10 cellular contexts compared by ENCODE assay signal in the genomic region with DNA sequence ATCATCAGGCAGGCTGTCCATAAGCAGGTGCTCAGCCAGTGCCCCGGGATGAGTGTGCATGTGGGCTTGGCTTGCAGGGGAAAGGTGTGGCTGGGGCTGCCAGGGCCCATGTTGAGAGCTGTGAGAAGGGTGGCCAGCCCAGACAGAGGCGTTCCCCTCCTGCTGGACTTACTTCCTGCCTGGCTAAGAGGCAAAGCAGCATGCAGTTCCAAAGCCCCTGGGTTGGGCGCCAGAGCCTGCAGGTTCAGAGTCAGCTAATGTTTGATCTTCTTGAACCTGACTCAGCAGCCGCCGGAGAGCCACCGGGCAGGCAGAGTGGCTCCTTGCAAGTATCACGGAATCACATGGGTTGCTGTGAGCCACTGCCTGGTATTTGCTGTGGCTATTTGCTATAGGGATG.
DNase-seq lines count a peak whose midpoint lies in the region; ATAC-seq, FAIRE-seq and TF ChIP-seq lines count a peak whose summit lies in the region.
"Had no signal": no experiment of that assay in that cellular context is flagged by ENCODE, and none has a peak within 500 bp of the region (broad histone marks: within the 10 kb centered on the region; RNA-seq: fewer than 3 reads in every experiment).

No MANE protein-coding gene starts in this region.

- H2BK20ac ChIP-seq in H1 (ENCODE audit: low read length): no peak overlapping the region; the same call in 1 of the 2 replicates

- no peak for FAIRE-seq in H1 (lab: Jason Lieb, UNC)
- FAIRE-seq: G401.6 had no signal

- H3K4me2 ChIP-seq in H1 (ENCODE audit: insufficient read depth in 1 of 2, low read depth in 2 of 2, low read length in 2 of 2): no peak overlapping the region

- H3K27ac ChIP-seq in H1 (ENCODE audit: low read depth, low read length) (no peak overlapping the region), esophagus squamous epithelium (peak overlapping the region in 2 of 4 donors; percentile 3 to 7), uterus (no peak overlapping the region)

- H2BK5ac ChIP-seq in H1 (ENCODE audit: low read depth, low read length): no peak overlapping the region

- H4K8ac ChIP-seq in H1 (ENCODE audit: extremely low read depth, insufficient read depth, low read length): no peak overlapping the region

- peak overlapping the region; percentile 58 for H4K91ac ChIP-seq in H1 (replicated peaks; ENCODE audit: insufficient read length, low read length)

- no peaks in the 10 kb centered on the region for H3K9me3 ChIP-seq in H1 (ENCODE audit: insufficient read depth in 2 of 2, low read depth in 1 of 2, low read length in 1 of 2)
- no peaks in the 10 kb centered on the region for H3K9me3 ChIP-seq in esophagus squamous epithelium
- H3K9me3 ChIP-seq in uterus: no peaks in the 10 kb centered on the region

- CTCF ChIA-PET in H1 (lab: Charles Lee; ENCODE audit: partially characterized antibody): interaction anchor here (0.6 kb wide), 1 partner anchor 77 kb away, joined by 3 read pairs; no protein-coding TSS in a partner anchor

- H3K18ac ChIP-seq in H1 (ENCODE audit: extremely low read depth, low read length): peak overlapping the region; percentile 38; the same call in 1 of the 2 replicates

- H4K5ac ChIP-seq in H1 (ENCODE audit: insufficient read length, low read depth, low read length): no peak overlapping the region

- no peak overlapping the region for H2BK120ac ChIP-seq in H1 (replicated peaks; ENCODE audit: low read depth, low read length)

- no peak overlapping the region; the same call in 1 of the 2 replicates for H2BK15ac ChIP-seq in H1 (ENCODE audit: low read length)

- no peak for TF ChIP-seq POLR2A in H1 (IDR thresholded peaks at IDR 0.05; ENCODE audit: control extremely low read depth in 1 of 2, low read depth in 2 of 2, low read length in 2 of 2)
- TF ChIP-seq POLR2A in esophagus squamous epithelium (IDR thresholded peaks at IDR 0.05): no peak
- no peak for TF ChIP-seq POLR2A in uterus (IDR thresholded peaks at IDR 0.05)

- no peak overlapping the region for H3K4ac ChIP-seq in H1 (replicated peaks; ENCODE audit: insufficient read length, low read depth, low read length)

- no peak overlapping the region for H3K9ac ChIP-seq in H1 (replicated peaks in 1 of 4; ENCODE audit: extremely low read depth in 1 of 4, low read depth in 3 of 4, low read length in 3 of 4)

- no peak overlapping the region for H3K14ac ChIP-seq in H1 (ENCODE audit: insufficient read length)

- TF ChIP-seq CTCF in H1 (IDR thresholded peaks at IDR 0.05; ENCODE audit: control extremely low read depth in 1 of 3, insufficient read depth in 1 of 3, low read depth in 1 of 3, low read length in 3 of 3) (no peak), esophagus squamous epithelium (IDR thresholded peaks at IDR 0.05) (no peak), uterus (IDR thresholded peaks at IDR 0.05) (no peak)

- H3K79me1 ChIP-seq in H1 (ENCODE audit: low read depth, low read length): no peaks in the 10 kb centered on the region

- no peak for TF ChIP-seq EP300 in H1 (IDR thresholded peaks at IDR 0.05; ENCODE audit: borderline replicate concordance in 1 of 2, low read depth in 2 of 2, low read length in 2 of 2)

- POLR2A ChIA-PET in H1 (lab: Charles Lee; ENCODE audit: partially characterized antibody): interaction anchor here (0.6 kb wide), 1 partner anchor 236 kb away, joined by 3 read pairs; no protein-coding TSS in a partner anchor

- H3K4me1 ChIP-seq in H1 (replicated peaks in 1 of 4; ENCODE audit: control insufficient read depth in 3 of 4, insufficient read depth in 4 of 4, low read length in 3 of 4): peaks cover 4 to 18% (median 8%) of the 10 kb centered on the region in 4 experiments
- peaks cover 0 to 18% (median 11%) of the 10 kb centered on the region in 3 donors for H3K4me1 ChIP-seq in esophagus squamous epithelium
- H3K4me1 ChIP-seq in uterus: peaks cover 0 to 4% of the 10 kb centered on the region in 2 donors

- H2BK12ac ChIP-seq in H1 (ENCODE audit: low read depth, low read length): no peak overlapping the region

- H3K36me3 ChIP-seq in H1 (ENCODE audit: control insufficient read depth in 2 of 4, insufficient read depth in 4 of 4, low read length in 3 of 4): no peaks in the 10 kb centered on the region
- H3K36me3 ChIP-seq in esophagus squamous epithelium: no peaks in the 10 kb centered on the region
- no peaks in the 10 kb centered on the region for H3K36me3 ChIP-seq in uterus

- ATAC-seq in HG02852 (IDR thresholded peaks at IDR 0.05; ENCODE audit: unreplicated experiment): no peak

- H3K56ac ChIP-seq in H1 (replicated peaks; ENCODE audit: insufficient read length, low read depth, low read length): no peak overlapping the region

- H2AFZ ChIP-seq in H1 (ENCODE audit: low read length): peak overlapping the region; percentile 73

- H3K79me2 ChIP-seq in H1 (ENCODE audit: control insufficient read depth in 1 of 2, insufficient read depth in 2 of 2, low read length in 2 of 2): no peaks in the 10 kb centered on the region

- WGBS in H1 (ENCODE audit: extremely low coverage in 1 of 2, insufficient coverage in 1 of 2, insufficient read length in 1 of 2, insufficient replicate concordance in 2 of 2, low coverage in 1 of 2, low lambda C conversion rate in 2 of 2, missing lambda C conversion rate in 1 of 2), 2 experiments: 81% methylated on average over 7 of the region's 7 CpGs; no CpG with 5 or more reads in 1 of the 2 experiments
- 26 to 41% methylated on average over 3 to 5 of the region's 7 CpGs for WGBS in esophagus squamous epithelium, 2 donors

- TF ChIP-seq RAD21 in H1 (IDR thresholded peaks at IDR 0.05 in 1 of 2, conservative IDR thresholded peaks at IDR 0.05 in 1 of 2; ENCODE audit: low read depth in 2 of 2, low read length in 2 of 2): peak in 1 of 2 experiments; percentile 14; a peak in 1 of 4 replicates

- no peaks in the 10 kb centered on the region for H3K23me2 ChIP-seq in H1 (ENCODE audit: low read depth, low read length)

- no peak overlapping the region for H3K23ac ChIP-seq in H1 (ENCODE audit: insufficient read length)

- H3K27me3 ChIP-seq in H1 (replicated peaks in 1 of 4; ENCODE audit: control insufficient read depth in 3 of 4, extremely low read depth in 1 of 4, insufficient read depth in 3 of 4, low read length in 3 of 4): no peaks in the 10 kb centered on the region
- peaks cover 0 to 21% (median 0%) of the 10 kb centered on the region in 4 donors for H3K27me3 ChIP-seq in esophagus squamous epithelium
- no peaks in the 10 kb centered on the region for H3K27me3 ChIP-seq in uterus

- DNase-seq in HPDE6-E6E7 (ENCODE audit: extremely low spot score) (peak; percentile 36), NCI-H510A treated with DMSO at 0.1 percent for 48 hours (lab: John Stamatoyannopoulos, UW) (peak; percentile 84), H1 (ENCODE audit: low read depth in 1 of 2, low spot score in 2 of 2) (no peak), renal cortical epithelial cell (ENCODE audit: low read depth) (peak; percentile 53), DMS114 treated with DMSO at 0.1 percent for 48 hours (lab: John Stamatoyannopoulos, UW; ENCODE audit: unreplicated experiment) (no peak), esophagus squamous epithelium (lab: John Stamatoyannopoulos, UW) (no peak), uterus (no peak)
- DNase-seq: aorta had no signal

- intact Hi-C loops in esophagus squamous epithelium (cut with DNase I): no loop called here
- intact Hi-C loops in uterus (cut with DNase I; ENCODE audit: low total_unique reads): no loop called here

- no peaks in the 10 kb centered on the region for H4K20me1 ChIP-seq in H1 (replicated peaks in 1 of 2; ENCODE audit: control insufficient read depth in 1 of 2, insufficient read depth in 2 of 2, low read length in 2 of 2)

- no peak overlapping the region for H2AK5ac ChIP-seq in H1 (ENCODE audit: low read depth, low read length)

- no peak overlapping the region for H3K4me3 ChIP-seq in H1 (ENCODE audit: extremely low read depth in 1 of 4, insufficient read depth in 2 of 4, low read depth in 3 of 4, low read length in 4 of 4)
- H3K4me3 ChIP-seq in esophagus squamous epithelium: no peak overlapping the region
- no peak overlapping the region for H3K4me3 ChIP-seq in uterus

TF ChIP-seq in H1, 55 proteins besides CTCF, POLR2A, EP300 and RAD21:
- no peak for TF ChIP-seq SRF (IDR thresholded peaks at IDR 0.05; ENCODE audit: low read depth, low read length)
- peak; percentile 76 for TF ChIP-seq BACH1 (IDR thresholded peaks at IDR 0.05; ENCODE audit: low read length)
- TF ChIP-seq RNF2 (IDR thresholded peaks at IDR 0.05; ENCODE audit: borderline replicate concordance, low read depth, low read length, missing control alignments, poor library complexity, severe bottlenecking): no peak
- TF ChIP-seq MAFK (IDR thresholded peaks at IDR 0.05; ENCODE audit: low read depth, low read length): peak; percentile 56; the same call in 1 of the 2 replicates
TF ChIP-seq in H1: peak in this region for 2.

Comparison
In these comparisons a context has a peak if more than half of its experiments do, and no peak if none do; other contexts are left out.
1. DNase-seq: peak in HPDE6-E6E7 (single experiment), NCI-H510A treated with DMSO at 0.1 percent for 48 hours (single experiment) and renal cortical epithelial cell (single experiment); none in H1 (0 of 2), DMS114 treated with DMSO at 0.1 percent for 48 hours (single experiment), esophagus squamous epithelium (single experiment) and uterus (0 of 2).